18 cellular contexts compared by ENCODE assay signal in genomic region chr2:157447031-157447430, GRCh38. TPM values are rescaled to one million over a fixed set of nuclear protein-coding genes. Genes with fewer than 3 reads are reported as not detected.
A peak's percentile ranks its signal among the peaks of the same experiment; 100 is the strongest.
DNase-seq lines count a peak whose midpoint lies in the region; ATAC-seq and TF ChIP-seq lines count a peak whose summit lies in the region.
"Had no signal": no experiment of that assay in that cellular context is flagged by ENCODE, and none has a peak within 500 bp of the region (broad histone marks: within the 10 kb centered on the region; RNA-seq: fewer than 3 reads in every experiment).

No MANE protein-coding gene starts in this region.

- POLR2A ChIA-PET in CD8-positive, alpha-beta T cell (lab: Charles Lee) = interaction anchor here (0.9 to 1.6 kb wide), 3 partner anchors 14 to 34 kb away, joined by 3 read pairs; no protein-coding TSS in a partner anchor
- POLR2A ChIA-PET in activated CD8-positive, alpha-beta T cell treated with anti-CD3 and anti-CD28 coated beads for 36 hours (lab: Charles Lee) = interaction anchor here (1.0 to 51.0 kb wide), 8 partner anchors 8 to 43 kb away, joined by 3 to 1592 read pairs (median 4); partner anchors contain the start of gene CYTIP

- peak overlapping the region; percentile 52; the same call in 1 of the 2 replicates for H2AFZ ChIP-seq in Karpas-422 (ENCODE audit: low read length)

- H3K79me2 ChIP-seq in Karpas-422 (ENCODE audit: low read length) = peaks cover 17% of the 10 kb centered on the region

- H3K9ac ChIP-seq in Karpas-422 (ENCODE audit: low read length) = no peak overlapping the region
- H3K9ac ChIP-seq: BLaER1 had no signal

- no peaks in the 10 kb centered on the region for H4K20me1 ChIP-seq in Karpas-422 (ENCODE audit: insufficient read depth, low read depth, low read length)
- H4K20me1 ChIP-seq: BLaER1 had no signal

- TF ChIP-seq CTCF in CD8-positive, alpha-beta T cell (IDR thresholded peaks at IDR 0.05) = no peak
- no peak for TF ChIP-seq CTCF in activated CD8-positive, alpha-beta T cell treated with anti-CD3 and anti-CD28 coated beads for 36 hours (IDR thresholded peaks at IDR 0.05)
- TF ChIP-seq CTCF in natural killer cell (IDR thresholded peaks at IDR 0.05) = no peak

- no peaks in the 10 kb centered on the region for H3K27me3 ChIP-seq in CD8-positive, alpha-beta T cell (ENCODE audit: insufficient read depth, low read length)
- H3K27me3 ChIP-seq in Karpas-422 (ENCODE audit: low read length) = no peaks in the 10 kb centered on the region
- H3K27me3 ChIP-seq: BLaER1, colonic mucosa, left lung, testis had no signal

- CTCF ChIA-PET in CD8-positive, alpha-beta T cell (lab: Charles Lee) = interaction anchor here (0.9 to 2.2 kb wide), 10 partner anchors 10 to 144 kb away, joined by 3 to 8 read pairs (median 4); no protein-coding TSS in a partner anchor
- CTCF ChIA-PET in activated CD8-positive, alpha-beta T cell treated with anti-CD3 and anti-CD28 coated beads for 36 hours (lab: Charles Lee) = interaction anchor here (0.6 to 2.0 kb wide), 13 partner anchors 11 to 144 kb away, joined by 3 to 8 read pairs (median 4); no protein-coding TSS in a partner anchor

- peaks cover 46% of the 10 kb centered on the region for H3K4me1 ChIP-seq in CD8-positive, alpha-beta T cell (ENCODE audit: insufficient read depth, low read length)
- H3K4me1 ChIP-seq in Karpas-422 (ENCODE audit: low read length) = peaks cover 32% of the 10 kb centered on the region
- H3K4me1 ChIP-seq: colonic mucosa, foreskin keratinocyte had no signal

- H3K27ac Mint-ChIP-seq in CD8-positive, alpha-beta T cell = peak overlapping the region; percentile 85
- H3K27ac Mint-ChIP-seq in activated CD8-positive, alpha-beta T cell treated with anti-CD3 and anti-CD28 coated beads for 36 hours = peak overlapping the region; percentile 94
- H3K27ac Mint-ChIP-seq in natural killer cell = peak overlapping the region; percentile 52 to 68

- H3K36me3 Mint-ChIP-seq in CD8-positive, alpha-beta T cell = peaks cover 24% of the 10 kb centered on the region
- H3K36me3 Mint-ChIP-seq in activated CD8-positive, alpha-beta T cell treated with anti-CD3 and anti-CD28 coated beads for 36 hours (ENCODE audit: low read depth) = peaks cover 34% of the 10 kb centered on the region
- peaks cover 18% of the 10 kb centered on the region for H3K36me3 Mint-ChIP-seq in natural killer cell

- H3K9me3 ChIP-seq in CD8-positive, alpha-beta T cell (ENCODE audit: low read length) = no peaks in the 10 kb centered on the region
- H3K9me3 ChIP-seq in Karpas-422 (ENCODE audit: low read length) = no peaks in the 10 kb centered on the region
- H3K9me3 ChIP-seq: BLaER1, colonic mucosa, left lung, testis had no signal

- H3K4me3 Mint-ChIP-seq in CD8-positive, alpha-beta T cell = peak overlapping the region; percentile 23
- H3K4me3 Mint-ChIP-seq in activated CD8-positive, alpha-beta T cell treated with anti-CD3 and anti-CD28 coated beads for 36 hours = peak overlapping the region; percentile 80
- no peak overlapping the region for H3K4me3 Mint-ChIP-seq in natural killer cell

- peak overlapping the region; percentile 2 for H3K4me3 ChIP-seq in CD8-positive, alpha-beta T cell (ENCODE audit: low read depth, low read length)
- H3K4me3 ChIP-seq in Karpas-422 (ENCODE audit: low read length) = no peak overlapping the region
- H3K4me3 ChIP-seq: BLaER1, colonic mucosa, left lung, testis had no signal

- H3K36me3 ChIP-seq in CD8-positive, alpha-beta T cell (ENCODE audit: insufficient read depth, low read length) = peaks cover 4% of the 10 kb centered on the region
- H3K36me3 ChIP-seq in Karpas-422 (ENCODE audit: insufficient read depth, low read length) = no peaks in the 10 kb centered on the region
- H3K36me3 ChIP-seq: BLaER1, colonic mucosa, left lung had no signal

- no peak for DNase-seq in CD8-positive, alpha-beta T cell
- DNase-seq in Karpas-422 = no peak
- no peak for DNase-seq in activated CD8-positive, alpha-beta T cell treated with anti-CD3 and anti-CD28 coated beads for 36 hours
- DNase-seq in natural killer cell = no peak
- DNase-seq in SKM-1 treated with dmso at 0.1 percent for 144 hours (lab: John Stamatoyannopoulos, UW; ENCODE audit: unreplicated experiment) = no peak
- DNase-seq: activated CD4-positive, alpha-beta T cell treated with anti-CD3 and anti-CD28 coated beads for 1 hour; colonic mucosa; DMS53; foreskin keratinocyte; IMR-90; left lung; NCI-H1694 treated with DMSO at 0.1 percent for 48 hours; NCI-H226; stimulated activated CD4-positive, alpha-beta T cell treated with anti-CD3 and anti-CD28 coated beads, Interleukin-2, amount 100 ng/mL, for 48 hours; testis had no signal

- no peak for ATAC-seq in CD8-positive, alpha-beta T cell
- peak; percentile 35 for ATAC-seq in activated CD8-positive, alpha-beta T cell treated with anti-CD3 and anti-CD28 coated beads for 36 hours
- ATAC-seq in natural killer cell (peak in 1 of 3 donors; percentile 32), GM21529 (IDR thresholded peaks at IDR 0.05; ENCODE audit: unreplicated experiment) (no peak), HG03460 (IDR thresholded peaks at IDR 0.05; ENCODE audit: unreplicated experiment) (no peak)
- ATAC-seq: foreskin keratinocyte, left lung had no signal

- no peaks in the 10 kb centered on the region for H3K27me3 Mint-ChIP-seq in CD8-positive, alpha-beta T cell (ENCODE audit: low read depth)
- H3K27me3 Mint-ChIP-seq in activated CD8-positive, alpha-beta T cell treated with anti-CD3 and anti-CD28 coated beads for 36 hours = no peaks in the 10 kb centered on the region
- H3K27me3 Mint-ChIP-seq in natural killer cell (ENCODE audit: low read depth in 2 of 2) = no peaks in the 10 kb centered on the region

- H3K9me3 Mint-ChIP-seq in CD8-positive, alpha-beta T cell = no peaks in the 10 kb centered on the region
- no peaks in the 10 kb centered on the region for H3K9me3 Mint-ChIP-seq in activated CD8-positive, alpha-beta T cell treated with anti-CD3 and anti-CD28 coated beads for 36 hours
- H3K9me3 Mint-ChIP-seq in natural killer cell = no peaks in the 10 kb centered on the region

- intact Hi-C loops in CD8-positive, alpha-beta T cell (cut with DNase I, micrococcal nuclease) = loop anchor here (1.0 to 10.0 kb wide), 5 partner anchors 14 to 1112 kb away; partner anchors contain the start of genes NR4A2 (in 2 of the 2), ACVR1 (in 1 of the 2), CCDC148 (in 1 of the 2) and PKP4 (in 1 of the 2)
- intact Hi-C loops in activated CD8-positive, alpha-beta T cell treated with anti-CD3 and anti-CD28 coated beads for 36 hours (cut with micrococcal nuclease) = no loop called here
- intact Hi-C loops in natural killer cell (cut with micrococcal nuclease) = no loop called here

- H3K9me2 ChIP-seq in Karpas-422 (replicated peaks; ENCODE audit: insufficient read depth, low read length) = no peaks in the 10 kb centered on the region

- H3K27ac ChIP-seq in CD8-positive, alpha-beta T cell (ENCODE audit: low read depth, low read length) = no peak overlapping the region
- no peak overlapping the region for H3K27ac ChIP-seq in Karpas-422 (ENCODE audit: low read length)
- H3K27ac ChIP-seq: BLaER1, colonic mucosa, foreskin keratinocyte, left lung, testis had no signal

- peaks cover 57% of the 10 kb centered on the region for H3K4me1 Mint-ChIP-seq in CD8-positive, alpha-beta T cell (ENCODE audit: low read depth)
- H3K4me1 Mint-ChIP-seq in activated CD8-positive, alpha-beta T cell treated with anti-CD3 and anti-CD28 coated beads for 36 hours (ENCODE audit: low read depth) = peaks cover 50% of the 10 kb centered on the region
- H3K4me1 Mint-ChIP-seq in natural killer cell = peaks cover 46 to 47% of the 10 kb centered on the region in 2 donors

- H3K4me2 ChIP-seq in Karpas-422 (ENCODE audit: low read depth, low read length, poor library complexity, severe bottlenecking) = no peak overlapping the region
- H3K4me2 ChIP-seq: BLaER1 had no signal

RNA-seq across cellular contexts. Expression of gene CYTIP, which starts 3.1 kb away (rescaled TPM):
- total RNA-seq in CD8-positive, alpha-beta T cell = 100 to 1,000 TPM; 425 to 430 TPM
- 72.2 and 97.7 TPM in 2 replicates for total RNA-seq in Karpas-422 (2014; rRNA removed; shearing (Covaris generic); ENCODE audit: low replicate concordance)
- total RNA-seq in activated CD8-positive, alpha-beta T cell treated with anti-CD3 and anti-CD28 coated beads for 36 hours = 100 to 1,000 TPM; 514 to 520 TPM
- 100 to 1,000 TPM; 276 to 363 (median 357) TPM for total RNA-seq in natural killer cell
- total RNA-seq: foreskin keratinocyte, IMR-90 had no signal

Comparison
In these comparisons a context has a peak if more than half of its experiments do, and no peak if none do; other contexts are left out.
1. intact Hi-C loops: an anchor here in CD8-positive, alpha-beta T cell (1.0 to 10.0 kb wide); none called in activated CD8-positive, alpha-beta T cell treated with anti-CD3 and anti-CD28 coated beads for 36 hours and natural killer cell.